7 cellular contexts compared by ENCODE assay signal in the genomic region with DNA sequence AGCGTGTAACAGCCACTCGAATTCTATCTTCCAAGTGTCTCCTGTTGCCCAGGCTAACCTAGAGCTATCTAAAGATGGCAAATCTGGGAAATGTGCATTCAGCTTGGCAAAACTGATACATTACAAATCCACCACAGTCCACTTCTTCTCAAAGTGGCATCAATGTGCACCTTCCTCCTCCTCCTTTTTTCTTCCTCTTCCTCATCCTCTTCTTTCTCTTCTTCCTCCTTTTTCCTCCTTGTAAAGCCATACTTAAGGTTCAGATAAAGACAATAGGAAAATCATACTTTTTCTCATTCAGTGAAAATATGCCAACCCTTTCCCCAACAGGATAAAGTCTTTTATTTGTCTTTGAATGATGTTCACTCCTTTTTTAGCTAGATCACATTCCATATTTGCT.
DNase-seq lines count a peak whose midpoint lies in the region; ATAC-seq and TF ChIP-seq lines count a peak whose summit lies in the region.
"Not testable (repeated sequence)": the region's sequence is repeated elsewhere in the genome, so short reads cannot be mapped to it uniquely, and the experiment has no call there.

No MANE protein-coding gene starts in this region.

- H3K9me3 ChIP-seq in CD8-positive, alpha-beta memory T cell (ENCODE audit: low read length): not testable (repeated sequence)

- H3K27me3 Mint-ChIP-seq in CD8-positive, alpha-beta memory T cell; T-helper 2 cell treated with Interferon-gamma antibody and Interleukin-4, amounts not matched to agents 5 μg/mL and 100 μg/mL, for 36 hours (ENCODE audit: low read depth); activated CD8-positive, alpha-beta T cell treated with anti-CD3 and anti-CD28 coated beads for 36 hours; activated T-helper 2 cell treated with anti-CD3 and anti-CD28 coated beads, Interferon-gamma antibody, Interleukin-2, Interleukin-4, amounts not matched to agents 10 μg/mL and 5 μg/mL and 100 μg/mL, durations not matched to agents 14 hours and 24 hours and 36 hours (ENCODE audit: low read depth); brain; mesothelial cell of epicardium (ENCODE audit: low read depth); neural crest cell (ENCODE audit: low read depth): not testable (repeated sequence)

- TF ChIP-seq CTCF in activated CD8-positive, alpha-beta T cell treated with anti-CD3 and anti-CD28 coated beads for 36 hours (IDR thresholded peaks at IDR 0.05); brain (conservative IDR thresholded peaks at IDR 0.05); mesothelial cell of epicardium (IDR thresholded peaks at IDR 0.05; ENCODE audit: unreplicated experiment); neural crest cell (conservative IDR thresholded peaks at IDR 0.05): not testable (repeated sequence)

- DNase-seq in CD8-positive, alpha-beta memory T cell; T-helper 2 cell treated with Interferon-gamma antibody and Interleukin-4, amounts not matched to agents 5 μg/mL and 100 μg/mL, for 36 hours (ENCODE audit: low spot score); activated CD8-positive, alpha-beta T cell treated with anti-CD3 and anti-CD28 coated beads for 36 hours; activated T-helper 2 cell treated with anti-CD3 and anti-CD28 coated beads, Interferon-gamma antibody, Interleukin-2, Interleukin-4, amounts not matched to agents 10 μg/mL and 5 μg/mL and 100 μg/mL, durations not matched to agents 14 hours and 24 hours and 36 hours (ENCODE audit: low spot score); mesothelial cell of epicardium (ENCODE audit: low spot score in 2 of 2, unreplicated experiment in 2 of 2); neural crest cell (ENCODE audit: low read depth, low spot score): not testable (repeated sequence)

- H3K27me3 ChIP-seq in CD8-positive, alpha-beta memory T cell (ENCODE audit: insufficient read depth, low read length, poor library complexity, severe bottlenecking): not testable (repeated sequence)

- not testable (repeated sequence) for H3K27ac ChIP-seq in CD8-positive, alpha-beta memory T cell (ENCODE audit: low read depth, low read length)

- not testable (repeated sequence) for H3K4me3 ChIP-seq in CD8-positive, alpha-beta memory T cell (ENCODE audit: low read length)

- intact Hi-C loops in activated CD8-positive, alpha-beta T cell treated with anti-CD3 and anti-CD28 coated beads for 36 hours (cut with micrococcal nuclease): loop anchor here (2.0 kb wide), 1 partner anchor 69 kb away; no protein-coding TSS in a partner anchor
- intact Hi-C loops in activated T-helper 2 cell treated with anti-CD3 and anti-CD28 coated beads, Interferon-gamma antibody, Interleukin-2, Interleukin-4, amounts not matched to agents 10 μg/mL and 5 μg/mL and 100 μg/mL, durations not matched to agents 14 hours and 24 hours and 36 hours (cut with micrococcal nuclease): not testable (repeated sequence)

- H3K36me3 Mint-ChIP-seq in CD8-positive, alpha-beta memory T cell: peaks cover 0 to 16% (median 2%) of the 10 kb centered on the region in 3 donors
- H3K36me3 Mint-ChIP-seq in T-helper 2 cell treated with Interferon-gamma antibody and Interleukin-4, amounts not matched to agents 5 μg/mL and 100 μg/mL, for 36 hours (ENCODE audit: low read depth): peaks cover 13% of the 10 kb centered on the region
- not testable (repeated sequence) for H3K36me3 Mint-ChIP-seq in activated CD8-positive, alpha-beta T cell treated with anti-CD3 and anti-CD28 coated beads for 36 hours (ENCODE audit: low read depth); brain; mesothelial cell of epicardium; neural crest cell (ENCODE audit: low read depth)
- peaks cover 13% of the 10 kb centered on the region for H3K36me3 Mint-ChIP-seq in activated T-helper 2 cell treated with anti-CD3 and anti-CD28 coated beads, Interferon-gamma antibody, Interleukin-2, Interleukin-4, amounts not matched to agents 10 μg/mL and 5 μg/mL and 100 μg/mL, durations not matched to agents 14 hours and 24 hours and 36 hours (ENCODE audit: low read depth)

- ATAC-seq in activated CD8-positive, alpha-beta T cell treated with anti-CD3 and anti-CD28 coated beads for 36 hours: not testable (repeated sequence)

- H3K4me1 ChIP-seq in CD8-positive, alpha-beta memory T cell (ENCODE audit: insufficient read depth, low read length): not testable (repeated sequence)

- POLR2A ChIA-PET in CD8-positive, alpha-beta memory T cell (lab: Charles Lee): not testable (repeated sequence)
- POLR2A ChIA-PET in activated CD8-positive, alpha-beta T cell treated with anti-CD3 and anti-CD28 coated beads for 36 hours (lab: Charles Lee): interaction anchor here (1.9 kb wide), 1 partner anchor 15 kb away, joined by 5 read pairs; no protein-coding TSS in a partner anchor

- H3K27ac Mint-ChIP-seq in CD8-positive, alpha-beta memory T cell: peak overlapping the region; percentile 25 to 94 (median 88)
- peak overlapping the region; percentile 84 for H3K27ac Mint-ChIP-seq in T-helper 2 cell treated with Interferon-gamma antibody and Interleukin-4, amounts not matched to agents 5 μg/mL and 100 μg/mL, for 36 hours
- peak overlapping the region; percentile 65 for H3K27ac Mint-ChIP-seq in activated CD8-positive, alpha-beta T cell treated with anti-CD3 and anti-CD28 coated beads for 36 hours
- H3K27ac Mint-ChIP-seq in activated T-helper 2 cell treated with anti-CD3 and anti-CD28 coated beads, Interferon-gamma antibody, Interleukin-2, Interleukin-4, amounts not matched to agents 10 μg/mL and 5 μg/mL and 100 μg/mL, durations not matched to agents 14 hours and 24 hours and 36 hours; neural crest cell (ENCODE audit: unreplicated experiment): not testable (repeated sequence)
- H3K27ac Mint-ChIP-seq in brain (peak overlapping the region in 2 of 5 experiments; percentile 10 to 64), mesothelial cell of epicardium (peak overlapping the region; percentile 83)

- not testable (repeated sequence) for H3K9me3 Mint-ChIP-seq in CD8-positive, alpha-beta memory T cell; T-helper 2 cell treated with Interferon-gamma antibody and Interleukin-4, amounts not matched to agents 5 μg/mL and 100 μg/mL, for 36 hours; activated CD8-positive, alpha-beta T cell treated with anti-CD3 and anti-CD28 coated beads for 36 hours; activated T-helper 2 cell treated with anti-CD3 and anti-CD28 coated beads, Interferon-gamma antibody, Interleukin-2, Interleukin-4, amounts not matched to agents 10 μg/mL and 5 μg/mL and 100 μg/mL, durations not matched to agents 14 hours and 24 hours and 36 hours; brain; mesothelial cell of epicardium; neural crest cell

- H3K36me3 ChIP-seq in CD8-positive, alpha-beta memory T cell (ENCODE audit: insufficient read depth, low read length): not testable (repeated sequence)

- CTCF ChIA-PET in CD8-positive, alpha-beta memory T cell (lab: Charles Lee); activated CD8-positive, alpha-beta T cell treated with anti-CD3 and anti-CD28 coated beads for 36 hours (lab: Charles Lee): not testable (repeated sequence)

- peaks cover 27 to 40% (median 36%) of the 10 kb centered on the region in 3 donors for H3K4me1 Mint-ChIP-seq in CD8-positive, alpha-beta memory T cell
- H3K4me1 Mint-ChIP-seq in T-helper 2 cell treated with Interferon-gamma antibody and Interleukin-4, amounts not matched to agents 5 μg/mL and 100 μg/mL, for 36 hours (ENCODE audit: low read depth): peaks cover 23% of the 10 kb centered on the region
- peaks cover 17% of the 10 kb centered on the region for H3K4me1 Mint-ChIP-seq in activated CD8-positive, alpha-beta T cell treated with anti-CD3 and anti-CD28 coated beads for 36 hours (ENCODE audit: low read depth)
- H3K4me1 Mint-ChIP-seq in activated T-helper 2 cell treated with anti-CD3 and anti-CD28 coated beads, Interferon-gamma antibody, Interleukin-2, Interleukin-4, amounts not matched to agents 10 μg/mL and 5 μg/mL and 100 μg/mL, durations not matched to agents 14 hours and 24 hours and 36 hours (ENCODE audit: low read depth): peaks cover 11% of the 10 kb centered on the region
- H3K4me1 Mint-ChIP-seq in brain (peaks cover 19% of the 10 kb centered on the region), mesothelial cell of epicardium (peaks cover 11% of the 10 kb centered on the region), neural crest cell (peaks cover 24% of the 10 kb centered on the region)

- H3K4me3 Mint-ChIP-seq in CD8-positive, alpha-beta memory T cell: peak overlapping the region; percentile 16 to 71 (median 66)
- peak overlapping the region; percentile 73 for H3K4me3 Mint-ChIP-seq in T-helper 2 cell treated with Interferon-gamma antibody and Interleukin-4, amounts not matched to agents 5 μg/mL and 100 μg/mL, for 36 hours
- H3K4me3 Mint-ChIP-seq in activated CD8-positive, alpha-beta T cell treated with anti-CD3 and anti-CD28 coated beads for 36 hours: peak overlapping the region; percentile 39
- peak overlapping the region; percentile 59 for H3K4me3 Mint-ChIP-seq in activated T-helper 2 cell treated with anti-CD3 and anti-CD28 coated beads, Interferon-gamma antibody, Interleukin-2, Interleukin-4, amounts not matched to agents 10 μg/mL and 5 μg/mL and 100 μg/mL, durations not matched to agents 14 hours and 24 hours and 36 hours (ENCODE audit: low read depth)
- peak overlapping the region; percentile 39 to 75 (median 58) for H3K4me3 Mint-ChIP-seq in brain
- H3K4me3 Mint-ChIP-seq in mesothelial cell of epicardium: peak overlapping the region; percentile 30
- H3K4me3 Mint-ChIP-seq in neural crest cell: peak overlapping the region; percentile 43
